ENCODE assay signal across 1 cellular context in the genomic region with DNA sequence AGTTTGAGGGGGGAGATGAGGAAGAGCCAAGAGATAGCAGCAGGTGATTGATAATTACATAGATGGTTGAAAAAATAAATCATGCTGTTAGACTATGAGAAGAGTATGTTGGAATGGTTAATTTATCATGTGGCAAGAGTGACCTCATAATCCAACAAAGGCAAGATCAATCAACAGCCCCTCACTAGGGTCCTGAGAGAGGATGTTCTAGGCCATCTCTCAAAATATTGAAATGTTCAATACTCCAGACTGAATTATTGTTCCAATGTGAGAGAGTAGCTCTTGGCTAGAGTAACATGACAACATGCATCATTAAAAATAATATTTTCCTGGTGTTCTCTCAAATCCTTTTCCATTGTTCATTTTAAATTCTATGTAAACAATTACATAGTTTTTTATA.
TF ChIP-seq lines count a peak whose summit lies in the region.

No MANE protein-coding gene starts in this region.

TF ChIP-seq in IMR-90, 13 proteins besides CTCF, POLR2A, EP300 and RAD21:
- TF ChIP-seq SMC3 (IDR thresholded peaks at IDR 0.05; ENCODE audit: low read depth, low read length) (no peak), CHD1 (IDR thresholded peaks at IDR 0.05; ENCODE audit: low read depth, low read length) (no peak), RCOR1 (IDR thresholded peaks at IDR 0.05; ENCODE audit: insufficient replicate concordance, low read length) (no peak), BHLHE40 (IDR thresholded peaks at IDR 0.05; ENCODE audit: low read depth, low read length) (no peak), RFX5 (IDR thresholded peaks at IDR 0.05; ENCODE audit: low read depth, low read length) (no peak), CEBPB (IDR thresholded peaks at IDR 0.05; ENCODE audit: low read depth, low read length) (no peak), NFE2L2 (IDR thresholded peaks at IDR 0.05; ENCODE audit: low read depth, low read length) (no peak), ELK1 (IDR thresholded peaks at IDR 0.05; ENCODE audit: borderline replicate concordance, low read depth, low read length) (no peak), MXI1 (IDR thresholded peaks at IDR 0.05; ENCODE audit: borderline replicate concordance, low read depth, low read length) (no peak), FOS (IDR thresholded peaks at IDR 0.05; ENCODE audit: low read depth, low read length) (no peak), MAFK (IDR thresholded peaks at IDR 0.05; ENCODE audit: low read depth, low read length) (no peak), MAZ (IDR thresholded peaks at IDR 0.05; ENCODE audit: borderline replicate concordance, low read depth, low read length) (no peak)
- TF ChIP-seq, protein P1, sequence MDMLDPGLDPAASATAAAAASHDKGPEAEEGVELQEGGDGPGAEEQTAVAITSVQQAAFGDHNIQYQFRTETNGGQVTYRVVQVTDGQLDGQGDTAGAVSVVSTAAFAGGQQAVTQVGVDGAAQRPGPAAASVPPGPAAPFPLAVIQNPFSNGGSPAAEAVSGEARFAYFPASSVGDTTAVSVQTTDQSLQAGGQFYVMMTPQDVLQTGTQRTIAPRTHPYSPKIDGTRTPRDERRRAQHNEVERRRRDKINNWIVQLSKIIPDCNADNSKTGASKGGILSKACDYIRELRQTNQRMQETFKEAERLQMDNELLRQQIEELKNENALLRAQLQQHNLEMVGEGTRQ (IDR thresholded peaks at IDR 0.05; ENCODE audit: low read depth, low read length), result no peak
